ENCODE assay signal across 7 cellular contexts in the genomic region with DNA sequence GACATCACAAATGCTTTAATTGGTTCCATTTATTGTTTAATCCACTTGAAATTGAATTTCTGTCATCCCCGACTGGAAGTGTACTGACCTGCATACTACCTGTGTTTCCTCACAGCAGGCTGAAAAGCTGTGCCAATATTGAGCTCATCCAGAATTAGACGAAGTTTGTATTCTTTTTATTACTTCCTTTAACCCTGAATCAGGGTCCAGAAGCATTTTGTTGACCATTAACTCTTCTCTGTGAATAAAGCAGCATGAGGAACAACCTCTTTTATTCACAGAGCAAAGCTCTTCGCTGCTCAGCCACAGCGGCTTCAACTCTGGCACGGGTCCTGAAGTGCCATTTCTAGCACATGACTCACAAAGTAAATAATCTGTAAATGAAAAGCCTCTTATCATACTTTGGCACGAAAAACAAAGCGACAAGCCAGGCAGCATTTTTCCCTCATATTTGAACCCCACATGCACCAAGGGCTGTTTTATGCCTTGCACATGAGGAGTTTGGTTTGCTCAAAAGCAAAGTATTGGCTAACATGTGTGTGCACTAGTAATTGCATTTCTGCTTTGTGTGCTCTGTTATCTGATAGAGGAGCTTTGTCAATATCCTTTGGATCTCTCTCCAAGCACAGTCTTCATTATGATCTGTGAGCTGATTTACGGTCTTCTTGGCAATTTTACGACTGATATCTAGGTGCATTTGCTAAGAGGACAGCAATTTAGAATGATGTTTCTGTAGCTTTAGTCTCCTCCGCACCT. TPM values are rescaled to one million over a fixed set of nuclear protein-coding genes. Genes with fewer than 3 reads are reported as not detected.
DNase-seq lines count a peak whose midpoint lies in the region; ATAC-seq lines count a peak whose summit lies in the region.

No MANE protein-coding gene starts in this region.

- no peaks in the 10 kb centered on the region for H3K27me3 ChIP-seq in H7 (ENCODE audit: control insufficient read depth, insufficient read depth, low read length)

- ATAC-seq in HG03565 (IDR thresholded peaks at IDR 0.05; ENCODE audit: unreplicated experiment): no peak

- DNase-seq in LHCN-M2 (ENCODE audit: low read depth) (peak; percentile 79), SK-MEL-5 (ENCODE audit: low read depth, low spot score) (peak; percentile 56), fibroblast of the conjunctiva (ENCODE audit: low read depth) (peak; percentile 84), pons (ENCODE audit: low spot score) (peak; percentile 55), H7 (no peak)
- DNase-seq in activated naive CD4-positive, alpha-beta T cell treated with Interleukin-2 at 50 U/mL for 16 hours: no peak

- in situ Hi-C loops in SK-MEL-5 (cut with HindIII; ENCODE audit: low pct_unique_long_range_greater_than_20kb, low sequenced_read_pairs): no loop called here

- no peak overlapping the region for H3K4me3 ChIP-seq in H7 (ENCODE audit: insufficient read depth, low read depth, low read length)

- no peaks in the 10 kb centered on the region for H3K36me3 ChIP-seq in H7 (replicated peaks; ENCODE audit: control insufficient read depth, insufficient read depth, low read length)

RNA-seq across cellular contexts. Expression of a gene that starts 33.0 kb away (rescaled TPM):
- total RNA-seq in LHCN-M2 (2014; rRNA removed): not detected in 2 replicates
- polyA plus RNA-seq in LHCN-M2 (2012): not detected
- total RNA-seq in SK-MEL-5 (2014; rRNA removed; shearing (Covaris generic)): not detected in 2 replicates
- polyA plus RNA-seq in SK-MEL-5 (2015; cell fraction: cytosol; rRNA removed): not detected in 2 replicates
- not detected in 2 replicates for polyA plus RNA-seq in SK-MEL-5 (2015; cell fraction: nucleus; rRNA removed)
- total RNA-seq in H7 (2014; rRNA removed; shearing (Covaris generic)): not detected in 2 replicates

RNA-seq across cellular contexts. Expression of a gene that starts 52.4 kb away (rescaled TPM):
- 29.0 TPM in 2 replicates for total RNA-seq in LHCN-M2 (2014; rRNA removed)
- polyA plus RNA-seq in LHCN-M2 (2012): 19.7 TPM
- total RNA-seq in SK-MEL-5 (2014; rRNA removed; shearing (Covaris generic)): 38.1 and 40.7 TPM in 2 replicates
- 46.1 and 54.1 TPM in 2 replicates for polyA plus RNA-seq in SK-MEL-5 (2015; cell fraction: cytosol; rRNA removed)
- polyA plus RNA-seq in SK-MEL-5 (2015; cell fraction: nucleus; rRNA removed): 67.4 and 68.8 TPM in 2 replicates
- total RNA-seq in H7 (2014; rRNA removed; shearing (Covaris generic)): 18.3 and 19.2 TPM in 2 replicates

RNA-seq across cellular contexts. Expression of a gene that starts 57.8 kb away (rescaled TPM):
- total RNA-seq in LHCN-M2 (2014; rRNA removed): 23.3 and 30.7 TPM in 2 replicates
- 38.1 TPM for polyA plus RNA-seq in LHCN-M2 (2012)
- total RNA-seq in SK-MEL-5 (2014; rRNA removed; shearing (Covaris generic)): 3.8 and 4.3 TPM in 2 replicates
- polyA plus RNA-seq in SK-MEL-5 (2015; cell fraction: cytosol; rRNA removed): 37.7 and 43.4 TPM in 2 replicates
- 13.0 and 15.8 TPM in 2 replicates for polyA plus RNA-seq in SK-MEL-5 (2015; cell fraction: nucleus; rRNA removed)
- total RNA-seq in H7 (2014; rRNA removed; shearing (Covaris generic)): 4.4 and 6.5 TPM in 2 replicates

Comparison
In these comparisons a context has a peak if more than half of its experiments do, and no peak if none do; other contexts are left out.
1. DNase-seq: peak in LHCN-M2 (single experiment), SK-MEL-5 (single experiment), fibroblast of the conjunctiva (single experiment) and pons (single experiment); none in H7 (single experiment) and activated naive CD4-positive, alpha-beta T cell treated with Interleukin-2 at 50 U/mL for 16 hours (single experiment).